In genomic region chr1:235018720-235019444, GRCh38 we compare ENCODE assay signal across 12 cellular contexts.
DNase-seq lines count a peak whose midpoint lies in the region; ATAC-seq and TF ChIP-seq lines count a peak whose summit lies in the region.
"Had no signal": no experiment of that assay in that cellular context is flagged by ENCODE, and none has a peak within 500 bp of the region (broad histone marks: within the 10 kb centered on the region; RNA-seq: fewer than 3 reads in every experiment).

No MANE protein-coding gene starts in this region.

- H3K9me3 ChIP-seq in PC-3 (ENCODE audit: low read length), result no peaks in the 10 kb centered on the region

- TF ChIP-seq CTCF in PC-3 (conservative IDR thresholded peaks at IDR 0.05; ENCODE audit: low read depth, low read length) (no peak), osteocyte (IDR thresholded peaks at IDR 0.05) (no peak), CD14-positive monocyte (IDR thresholded peaks at IDR 0.05) (no peak)

- no peak for ATAC-seq in PC-3
- ATAC-seq in activated naive CD8-positive, alpha-beta T cell treated with anti-CD3 and anti-CD28 coated beads, Interleukin-2, amount 50 U/mL, for 24 hours, result no peak

- intact Hi-C loops in PC-3 (cut with micrococcal nuclease) (no loop called here), CD14-positive monocyte (cut with micrococcal nuclease) (no loop called here)

- H3K27ac ChIP-seq in PC-3 (ENCODE audit: low read length), result peak overlapping the region; percentile 85

- no peak overlapping the region for H3K9ac ChIP-seq in PC-3 (ENCODE audit: low read length)

- no TSS peak for BruUV-seq in PC-3 (replicated peaks; lab: Mats Ljungman, UMichigan)

- H4K20me1 ChIP-seq in PC-3 (ENCODE audit: low read length), result no peaks in the 10 kb centered on the region

- DNase-seq in CD1c-positive myeloid dendritic cell (ENCODE audit: extremely low spot score) (peak; percentile 43), PC-3 (no peak), osteocyte (ENCODE audit: extremely low spot score, unreplicated experiment) (no peak), RKO (ENCODE audit: low spot score) (no peak), CD14-positive monocyte (ENCODE audit: low spot score) (no peak), NCI-H82 treated with DMSO at 0.1 percent for 48 hours (lab: John Stamatoyannopoulos, UW; ENCODE audit: unreplicated experiment) (no peak), GF-D8 (lab: John Stamatoyannopoulos, UW) (no peak)
- peak; percentile 73 for DNase-seq in activated naive CD8-positive, alpha-beta T cell treated with anti-CD3 and anti-CD28 coated beads, Interleukin-2, amount 50 U/mL, for 24 hours
- DNase-seq: CD4-positive, alpha-beta memory T cell; H9; NCI-H1694 treated with DMSO at 0.1 percent for 48 hours had no signal

- no peak overlapping the region for H3K4me2 ChIP-seq in PC-3 (ENCODE audit: low read length)

- H3K79me2 ChIP-seq in PC-3 (ENCODE audit: low read length), result no peaks in the 10 kb centered on the region

- H3K4me3 ChIP-seq in PC-3 (ENCODE audit: low read length), result no peak overlapping the region

- no peak overlapping the region for H2AFZ ChIP-seq in PC-3 (ENCODE audit: low read length)

- H3K9me3 Mint-ChIP-seq in activated naive CD8-positive, alpha-beta T cell treated with anti-CD3 and anti-CD28 coated beads, Interleukin-2, amount 50 U/mL, for 24 hours, result peaks cover 11% of the 10 kb centered on the region
- H3K9me3 Mint-ChIP-seq in osteocyte (ENCODE audit: unreplicated experiment) (peaks cover 16% of the 10 kb centered on the region), CD14-positive monocyte (peaks cover 0 to 4% (median 3%) of the 10 kb centered on the region in 7 donors)
- H3K9me3 Mint-ChIP-seq: central memory CD8-positive, alpha-beta T cell had no signal

- peaks cover 11% of the 10 kb centered on the region for H3K36me3 Mint-ChIP-seq in activated naive CD8-positive, alpha-beta T cell treated with anti-CD3 and anti-CD28 coated beads, Interleukin-2, amount 50 U/mL, for 24 hours (ENCODE audit: low read depth)
- H3K36me3 Mint-ChIP-seq in osteocyte (ENCODE audit: unreplicated experiment) (peaks cover 4% of the 10 kb centered on the region), CD14-positive monocyte (peaks cover 0 to 3% of the 10 kb centered on the region in 2 donors)

- no peaks in the 10 kb centered on the region for H3K9me2 ChIP-seq in PC-3 (replicated peaks; ENCODE audit: low read length)

- peak overlapping the region; percentile 19 for H3K4me3 Mint-ChIP-seq in activated naive CD8-positive, alpha-beta T cell treated with anti-CD3 and anti-CD28 coated beads, Interleukin-2, amount 50 U/mL, for 24 hours
- H3K4me3 Mint-ChIP-seq in osteocyte (ENCODE audit: unreplicated experiment) (no peak overlapping the region), CD14-positive monocyte (no peak overlapping the region)
- H3K4me3 Mint-ChIP-seq: CD4-positive, alpha-beta memory T cell; central memory CD8-positive, alpha-beta T cell; H9 had no signal

- no peaks in the 10 kb centered on the region for H3K36me3 ChIP-seq in PC-3 (ENCODE audit: low read depth, low read length)

- H3K27ac Mint-ChIP-seq in activated naive CD8-positive, alpha-beta T cell treated with anti-CD3 and anti-CD28 coated beads, Interleukin-2, amount 50 U/mL, for 24 hours, result peak overlapping the region; percentile 73
- peak overlapping the region; percentile 43 for H3K27ac Mint-ChIP-seq in osteocyte (ENCODE audit: unreplicated experiment)
- H3K27ac Mint-ChIP-seq in CD14-positive monocyte, result no peak overlapping the region
- H3K27ac Mint-ChIP-seq: H9 had no signal

- H3K4me1 ChIP-seq in PC-3 (ENCODE audit: insufficient read depth, low read length), result peaks cover 18% of the 10 kb centered on the region

- CTCF ChIA-PET in PC-3 (lab: Charles Lee), result no interaction called here

- no peaks in the 10 kb centered on the region for H3K27me3 ChIP-seq in PC-3 (ENCODE audit: low read length)

- peaks cover 74% of the 10 kb centered on the region for H3K4me1 Mint-ChIP-seq in activated naive CD8-positive, alpha-beta T cell treated with anti-CD3 and anti-CD28 coated beads, Interleukin-2, amount 50 U/mL, for 24 hours
- peaks cover 55% of the 10 kb centered on the region for H3K4me1 Mint-ChIP-seq in osteocyte (ENCODE audit: unreplicated experiment)
- H3K4me1 Mint-ChIP-seq in CD14-positive monocyte, result peaks cover 28% of the 10 kb centered on the region

- H3F3A ChIP-seq in PC-3 (ENCODE audit: low read length, unreplicated experiment), result peaks cover 3% of the 10 kb centered on the region

- H3K27me3 Mint-ChIP-seq in activated naive CD8-positive, alpha-beta T cell treated with anti-CD3 and anti-CD28 coated beads, Interleukin-2, amount 50 U/mL, for 24 hours, result no peaks in the 10 kb centered on the region
- no peaks in the 10 kb centered on the region for H3K27me3 Mint-ChIP-seq in osteocyte (ENCODE audit: unreplicated experiment)
- peaks cover 0 to 2% (median 0%) of the 10 kb centered on the region in 3 donors for H3K27me3 Mint-ChIP-seq in CD14-positive monocyte (ENCODE audit: low read depth in 3 of 3)
- H3K27me3 Mint-ChIP-seq: CD4-positive, alpha-beta memory T cell; central memory CD8-positive, alpha-beta T cell had no signal

- POLR2A ChIA-PET in PC-3 (lab: Charles Lee; ENCODE audit: unreplicated experiment), result no interaction called here

Comparison
In these comparisons a context has a peak if more than half of its experiments do, and no peak if none do; other contexts are left out.
1. DNase-seq: peak in CD1c-positive myeloid dendritic cell (single experiment) and activated naive CD8-positive, alpha-beta T cell treated with anti-CD3 and anti-CD28 coated beads, Interleukin-2, amount 50 U/mL, for 24 hours (single experiment); none in PC-3 (single experiment), osteocyte (single experiment), RKO (single experiment), CD14-positive monocyte (single experiment), NCI-H82 treated with DMSO at 0.1 percent for 48 hours (single experiment) and GF-D8 (single experiment).
2. H3K27ac Mint-ChIP-seq: peak in activated naive CD8-positive, alpha-beta T cell treated with anti-CD3 and anti-CD28 coated beads, Interleukin-2, amount 50 U/mL, for 24 hours (single experiment) and osteocyte (single experiment); none in CD14-positive monocyte (0 of 7).